ENCODE assay signal across 1 cellular context in the genomic region with DNA sequence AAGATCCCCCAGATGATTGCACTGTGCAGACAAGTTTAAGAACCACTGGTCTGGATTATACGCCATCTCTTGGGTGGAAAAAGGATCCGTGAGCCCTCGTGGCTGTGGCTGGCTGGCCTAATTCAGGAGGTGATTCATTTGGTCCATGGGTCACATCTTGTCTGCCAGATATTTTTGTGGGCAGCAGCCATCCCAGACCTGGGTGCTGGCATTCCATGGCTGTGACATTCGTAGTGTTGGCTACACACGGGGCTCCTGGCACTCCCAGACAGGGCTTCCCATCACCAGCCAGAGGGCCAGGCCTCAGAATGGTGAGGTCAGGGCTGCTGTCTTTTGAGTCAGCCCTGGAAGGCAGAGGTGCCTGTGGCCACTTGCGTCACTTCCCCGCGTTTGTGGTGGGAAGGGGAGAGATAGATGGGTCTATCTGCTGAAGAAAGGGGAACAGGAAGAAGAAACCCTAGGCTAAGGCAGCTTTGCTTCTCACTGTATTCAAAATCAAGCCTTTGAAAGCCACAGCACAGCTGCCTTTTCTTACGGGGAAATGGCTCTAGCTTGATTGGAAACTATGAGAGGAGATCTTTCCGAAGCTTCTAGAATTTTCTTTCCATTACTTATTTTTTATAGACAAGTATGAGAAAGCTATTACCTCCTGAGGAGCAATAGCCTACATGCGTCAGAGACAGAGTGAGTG.
A peak's percentile ranks its signal among the peaks of the same experiment; 100 is the strongest.
TF ChIP-seq lines count a peak whose summit lies in the region.

No MANE protein-coding gene starts in this region.

TF ChIP-seq in K562, 482 proteins besides CTCF, POLR2A, EP300 and RAD21 (continued from another document):
- TF ChIP-seq JUN (IDR thresholded peaks at IDR 0.05; ENCODE audit: borderline replicate concordance, low read depth, low read length) (0 out of 2 replicates have a peak, but pooled peaks have one; percentile 56), JUN (CRISPR knock-in tag; IDR thresholded peaks at IDR 0.05; ENCODE audit: borderline replicate concordance) (peak; percentile 43; the same call in 1 of the 2 replicates), RHOXF2B (CRISPR knock-in tag; conservative IDR thresholded peaks at IDR 0.05) (no peak), KDM2B (CRISPR knock-in tag; IDR thresholded peaks at IDR 0.05) (no peak), ASH1L (IDR thresholded peaks at IDR 0.05; ENCODE audit: borderline replicate concordance, low read depth, partially characterized antibody) (no peak), ZNF780A (CRISPR knock-in tag; IDR thresholded peaks at IDR 0.05) (no peak), ZNF75A (CRISPR knock-in tag; IDR thresholded peaks at IDR 0.05) (no peak), IFI16 (CRISPR knock-in tag; IDR thresholded peaks at IDR 0.05) (no peak), LEF1 (IDR thresholded peaks at IDR 0.05) (no peak), ZBTB1 (CRISPR knock-in tag; IDR thresholded peaks at IDR 0.05; ENCODE audit: borderline replicate concordance, low read depth) (no peak; the same call in 1 of the 2 replicates), SRSF3 (IDR thresholded peaks at IDR 0.05; ENCODE audit: insufficient read depth, low read length) (no peak), ZNF561 (CRISPR knock-in tag; conservative IDR thresholded peaks at IDR 0.05) (no peak), MYBL2 (IDR thresholded peaks at IDR 0.05; ENCODE audit: low read depth) (no peak), MYBL2 (CRISPR knock-in tag; IDR thresholded peaks at IDR 0.05; ENCODE audit: borderline replicate concordance) (no peak), ZNF408 (CRISPR knock-in tag; IDR thresholded peaks at IDR 0.05; ENCODE audit: low read depth) (no peak), SMARCB1 (IDR thresholded peaks at IDR 0.05; ENCODE audit: insufficient read length, low read depth) (no peak), CHCHD3 (CRISPR knock-in tag; IDR thresholded peaks at IDR 0.05) (no peak), ATF7 (IDR thresholded peaks at IDR 0.05) (peak; percentile 78), ADNP (tag; IDR thresholded peaks at IDR 0.05) (no peak), MAFG (tag; conservative IDR thresholded peaks at IDR 0.05) (no peak), NR2F6 (CRISPR knock-in tag; IDR thresholded peaks at IDR 0.05) (no peak), ZFP1 (CRISPR knock-in tag; IDR thresholded peaks at IDR 0.05) (no peak), CREM (IDR thresholded peaks at IDR 0.05; ENCODE audit: low read depth) (peak; percentile 95), BACH1 (tag; IDR thresholded peaks at IDR 0.05) (peak; percentile 16; the same call in 1 of the 2 replicates), COPS2 (conservative IDR thresholded peaks at IDR 0.05) (no peak), MAFK (IDR thresholded peaks at IDR 0.05; ENCODE audit: low read length) (no peak), ZNF23 (CRISPR knock-in tag; IDR thresholded peaks at IDR 0.05) (no peak), ETV1 (tag; conservative IDR thresholded peaks at IDR 0.05; ENCODE audit: low read depth) (no peak), SUPT5H (IDR thresholded peaks at IDR 0.05) (no peak), RBM15 (IDR thresholded peaks at IDR 0.05; ENCODE audit: insufficient read depth, low read length) (no peak), KAT2B (IDR thresholded peaks at IDR 0.05; ENCODE audit: low read depth, low read length) (no peak), CBX5 (IDR thresholded peaks at IDR 0.05; ENCODE audit: borderline replicate concordance, low read depth) (no peak), ZNF175 (CRISPR knock-in tag; IDR thresholded peaks at IDR 0.05; ENCODE audit: low read depth) (peak; percentile 95), GATAD2A (IDR thresholded peaks at IDR 0.05) (no peak), E2F3 (CRISPR knock-in tag; IDR thresholded peaks at IDR 0.05) (no peak), FOXM1 (IDR thresholded peaks at IDR 0.05; ENCODE audit: low read depth) (no peak), FOXM1 (CRISPR knock-in tag; IDR thresholded peaks at IDR 0.05; ENCODE audit: low read depth) (0 out of 2 replicates have a peak, but pooled peaks have one; percentile 59), ZNF174 (CRISPR knock-in tag; IDR thresholded peaks at IDR 0.05) (no peak), POLR2AphosphoS2 (IDR thresholded peaks at IDR 0.05; ENCODE audit: low read length) (no peak)
- TF ChIP-seq, protein P1, sequence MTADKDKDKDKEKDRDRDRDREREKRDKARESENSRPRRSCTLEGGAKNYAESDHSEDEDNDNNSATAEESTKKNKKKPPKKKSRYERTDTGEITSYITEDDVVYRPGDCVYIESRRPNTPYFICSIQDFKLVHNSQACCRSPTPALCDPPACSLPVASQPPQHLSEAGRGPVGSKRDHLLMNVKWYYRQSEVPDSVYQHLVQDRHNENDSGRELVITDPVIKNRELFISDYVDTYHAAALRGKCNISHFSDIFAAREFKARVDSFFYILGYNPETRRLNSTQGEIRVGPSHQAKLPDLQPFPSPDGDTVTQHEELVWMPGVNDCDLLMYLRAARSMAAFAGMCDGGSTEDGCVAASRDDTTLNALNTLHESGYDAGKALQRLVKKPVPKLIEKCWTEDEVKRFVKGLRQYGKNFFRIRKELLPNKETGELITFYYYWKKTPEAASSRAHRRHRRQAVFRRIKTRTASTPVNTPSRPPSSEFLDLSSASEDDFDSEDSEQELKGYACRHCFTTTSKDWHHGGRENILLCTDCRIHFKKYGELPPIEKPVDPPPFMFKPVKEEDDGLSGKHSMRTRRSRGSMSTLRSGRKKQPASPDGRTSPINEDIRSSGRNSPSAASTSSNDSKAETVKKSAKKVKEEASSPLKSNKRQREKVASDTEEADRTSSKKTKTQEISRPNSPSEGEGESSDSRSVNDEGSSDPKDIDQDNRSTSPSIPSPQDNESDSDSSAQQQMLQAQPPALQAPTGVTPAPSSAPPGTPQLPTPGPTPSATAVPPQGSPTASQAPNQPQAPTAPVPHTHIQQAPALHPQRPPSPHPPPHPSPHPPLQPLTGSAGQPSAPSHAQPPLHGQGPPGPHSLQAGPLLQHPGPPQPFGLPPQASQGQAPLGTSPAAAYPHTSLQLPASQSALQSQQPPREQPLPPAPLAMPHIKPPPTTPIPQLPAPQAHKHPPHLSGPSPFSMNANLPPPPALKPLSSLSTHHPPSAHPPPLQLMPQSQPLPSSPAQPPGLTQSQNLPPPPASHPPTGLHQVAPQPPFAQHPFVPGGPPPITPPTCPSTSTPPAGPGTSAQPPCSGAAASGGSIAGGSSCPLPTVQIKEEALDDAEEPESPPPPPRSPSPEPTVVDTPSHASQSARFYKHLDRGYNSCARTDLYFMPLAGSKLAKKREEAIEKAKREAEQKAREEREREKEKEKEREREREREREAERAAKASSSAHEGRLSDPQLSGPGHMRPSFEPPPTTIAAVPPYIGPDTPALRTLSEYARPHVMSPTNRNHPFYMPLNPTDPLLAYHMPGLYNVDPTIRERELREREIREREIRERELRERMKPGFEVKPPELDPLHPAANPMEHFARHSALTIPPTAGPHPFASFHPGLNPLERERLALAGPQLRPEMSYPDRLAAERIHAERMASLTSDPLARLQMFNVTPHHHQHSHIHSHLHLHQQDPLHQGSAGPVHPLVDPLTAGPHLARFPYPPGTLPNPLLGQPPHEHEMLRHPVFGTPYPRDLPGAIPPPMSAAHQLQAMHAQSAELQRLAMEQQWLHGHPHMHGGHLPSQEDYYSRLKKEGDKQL (CRISPR knock-in tag; IDR thresholded peaks at IDR 0.05; ENCODE audit: borderline replicate concordance) = no peak
- TF ChIP-seq, protein P2, sequence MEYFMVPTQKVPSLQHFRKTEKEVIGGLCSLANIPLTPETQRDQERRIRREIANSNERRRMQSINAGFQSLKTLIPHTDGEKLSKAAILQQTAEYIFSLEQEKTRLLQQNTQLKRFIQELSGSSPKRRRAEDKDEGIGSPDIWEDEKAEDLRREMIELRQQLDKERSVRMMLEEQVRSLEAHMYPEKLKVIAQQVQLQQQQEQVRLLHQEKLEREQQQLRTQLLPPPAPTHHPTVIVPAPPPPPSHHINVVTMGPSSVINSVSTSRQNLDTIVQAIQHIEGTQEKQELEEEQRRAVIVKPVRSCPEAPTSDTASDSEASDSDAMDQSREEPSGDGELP (CRISPR knock-in tag; IDR thresholded peaks at IDR 0.05; ENCODE audit: borderline replicate concordance) = peak; percentile 46; the same call in 1 of the 2 replicates
- TF ChIP-seq, protein P3, sequence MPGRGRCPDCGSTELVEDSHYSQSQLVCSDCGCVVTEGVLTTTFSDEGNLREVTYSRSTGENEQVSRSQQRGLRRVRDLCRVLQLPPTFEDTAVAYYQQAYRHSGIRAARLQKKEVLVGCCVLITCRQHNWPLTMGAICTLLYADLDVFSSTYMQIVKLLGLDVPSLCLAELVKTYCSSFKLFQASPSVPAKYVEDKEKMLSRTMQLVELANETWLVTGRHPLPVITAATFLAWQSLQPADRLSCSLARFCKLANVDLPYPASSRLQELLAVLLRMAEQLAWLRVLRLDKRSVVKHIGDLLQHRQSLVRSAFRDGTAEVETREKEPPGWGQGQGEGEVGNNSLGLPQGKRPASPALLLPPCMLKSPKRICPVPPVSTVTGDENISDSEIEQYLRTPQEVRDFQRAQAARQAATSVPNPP (IDR thresholded peaks at IDR 0.05; ENCODE audit: borderline replicate concordance, insufficient read depth, insufficient read length) = no peak
- TF ChIP-seq, protein P4, sequence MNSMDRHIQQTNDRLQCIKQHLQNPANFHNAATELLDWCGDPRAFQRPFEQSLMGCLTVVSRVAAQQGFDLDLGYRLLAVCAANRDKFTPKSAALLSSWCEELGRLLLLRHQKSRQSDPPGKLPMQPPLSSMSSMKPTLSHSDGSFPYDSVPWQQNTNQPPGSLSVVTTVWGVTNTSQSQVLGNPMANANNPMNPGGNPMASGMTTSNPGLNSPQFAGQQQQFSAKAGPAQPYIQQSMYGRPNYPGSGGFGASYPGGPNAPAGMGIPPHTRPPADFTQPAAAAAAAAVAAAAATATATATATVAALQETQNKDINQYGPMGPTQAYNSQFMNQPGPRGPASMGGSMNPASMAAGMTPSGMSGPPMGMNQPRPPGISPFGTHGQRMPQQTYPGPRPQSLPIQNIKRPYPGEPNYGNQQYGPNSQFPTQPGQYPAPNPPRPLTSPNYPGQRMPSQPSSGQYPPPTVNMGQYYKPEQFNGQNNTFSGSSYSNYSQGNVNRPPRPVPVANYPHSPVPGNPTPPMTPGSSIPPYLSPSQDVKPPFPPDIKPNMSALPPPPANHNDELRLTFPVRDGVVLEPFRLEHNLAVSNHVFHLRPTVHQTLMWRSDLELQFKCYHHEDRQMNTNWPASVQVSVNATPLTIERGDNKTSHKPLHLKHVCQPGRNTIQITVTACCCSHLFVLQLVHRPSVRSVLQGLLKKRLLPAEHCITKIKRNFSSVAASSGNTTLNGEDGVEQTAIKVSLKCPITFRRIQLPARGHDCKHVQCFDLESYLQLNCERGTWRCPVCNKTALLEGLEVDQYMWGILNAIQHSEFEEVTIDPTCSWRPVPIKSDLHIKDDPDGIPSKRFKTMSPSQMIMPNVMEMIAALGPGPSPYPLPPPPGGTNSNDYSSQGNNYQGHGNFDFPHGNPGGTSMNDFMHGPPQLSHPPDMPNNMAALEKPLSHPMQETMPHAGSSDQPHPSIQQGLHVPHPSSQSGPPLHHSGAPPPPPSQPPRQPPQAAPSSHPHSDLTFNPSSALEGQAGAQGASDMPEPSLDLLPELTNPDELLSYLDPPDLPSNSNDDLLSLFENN (IDR thresholded peaks at IDR 0.05; ENCODE audit: low read depth in 2 of 2, low read length in 2 of 2) = no peak
- TF ChIP-seq, protein P5, sequence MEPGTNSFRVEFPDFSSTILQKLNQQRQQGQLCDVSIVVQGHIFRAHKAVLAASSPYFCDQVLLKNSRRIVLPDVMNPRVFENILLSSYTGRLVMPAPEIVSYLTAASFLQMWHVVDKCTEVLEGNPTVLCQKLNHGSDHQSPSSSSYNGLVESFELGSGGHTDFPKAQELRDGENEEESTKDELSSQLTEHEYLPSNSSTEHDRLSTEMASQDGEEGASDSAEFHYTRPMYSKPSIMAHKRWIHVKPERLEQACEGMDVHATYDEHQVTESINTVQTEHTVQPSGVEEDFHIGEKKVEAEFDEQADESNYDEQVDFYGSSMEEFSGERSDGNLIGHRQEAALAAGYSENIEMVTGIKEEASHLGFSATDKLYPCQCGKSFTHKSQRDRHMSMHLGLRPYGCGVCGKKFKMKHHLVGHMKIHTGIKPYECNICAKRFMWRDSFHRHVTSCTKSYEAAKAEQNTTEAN (CRISPR knock-in tag; IDR thresholded peaks at IDR 0.05) = no peak
- TF ChIP-seq, protein P6, sequence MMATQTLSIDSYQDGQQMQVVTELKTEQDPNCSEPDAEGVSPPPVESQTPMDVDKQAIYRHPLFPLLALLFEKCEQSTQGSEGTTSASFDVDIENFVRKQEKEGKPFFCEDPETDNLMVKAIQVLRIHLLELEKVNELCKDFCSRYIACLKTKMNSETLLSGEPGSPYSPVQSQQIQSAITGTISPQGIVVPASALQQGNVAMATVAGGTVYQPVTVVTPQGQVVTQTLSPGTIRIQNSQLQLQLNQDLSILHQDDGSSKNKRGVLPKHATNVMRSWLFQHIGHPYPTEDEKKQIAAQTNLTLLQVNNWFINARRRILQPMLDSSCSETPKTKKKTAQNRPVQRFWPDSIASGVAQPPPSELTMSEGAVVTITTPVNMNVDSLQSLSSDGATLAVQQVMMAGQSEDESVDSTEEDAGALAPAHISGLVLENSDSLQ (IDR thresholded peaks at IDR 0.05) = no peak; the same call in 1 of the 2 replicates
- TF ChIP-seq, protein P7, sequence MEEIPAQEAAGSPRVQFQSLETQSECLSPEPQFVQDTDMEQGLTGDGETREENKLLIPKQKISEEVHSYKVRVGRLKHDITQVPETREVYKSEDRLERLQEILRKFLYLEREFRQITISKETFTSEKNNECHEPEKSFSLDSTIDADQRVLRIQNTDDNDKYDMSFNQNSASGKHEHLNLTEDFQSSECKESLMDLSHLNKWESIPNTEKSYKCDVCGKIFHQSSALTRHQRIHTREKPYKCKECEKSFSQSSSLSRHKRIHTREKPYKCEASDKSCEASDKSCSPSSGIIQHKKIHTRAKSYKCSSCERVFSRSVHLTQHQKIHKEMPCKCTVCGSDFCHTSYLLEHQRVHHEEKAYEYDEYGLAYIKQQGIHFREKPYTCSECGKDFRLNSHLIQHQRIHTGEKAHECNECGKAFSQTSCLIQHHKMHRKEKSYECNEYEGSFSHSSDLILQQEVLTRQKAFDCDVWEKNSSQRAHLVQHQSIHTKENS (CRISPR knock-in tag; IDR thresholded peaks at IDR 0.05) = no peak
- TF ChIP-seq, protein P8, sequence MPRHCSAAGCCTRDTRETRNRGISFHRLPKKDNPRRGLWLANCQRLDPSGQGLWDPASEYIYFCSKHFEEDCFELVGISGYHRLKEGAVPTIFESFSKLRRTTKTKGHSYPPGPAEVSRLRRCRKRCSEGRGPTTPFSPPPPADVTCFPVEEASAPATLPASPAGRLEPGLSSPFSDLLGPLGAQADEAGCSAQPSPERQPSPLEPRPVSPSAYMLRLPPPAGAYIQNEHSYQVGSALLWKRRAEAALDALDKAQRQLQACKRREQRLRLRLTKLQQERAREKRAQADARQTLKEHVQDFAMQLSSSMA (CRISPR knock-in tag; IDR thresholded peaks at IDR 0.05) = no peak
